ENCODE assay signal across 1 cellular context in the genomic region with DNA sequence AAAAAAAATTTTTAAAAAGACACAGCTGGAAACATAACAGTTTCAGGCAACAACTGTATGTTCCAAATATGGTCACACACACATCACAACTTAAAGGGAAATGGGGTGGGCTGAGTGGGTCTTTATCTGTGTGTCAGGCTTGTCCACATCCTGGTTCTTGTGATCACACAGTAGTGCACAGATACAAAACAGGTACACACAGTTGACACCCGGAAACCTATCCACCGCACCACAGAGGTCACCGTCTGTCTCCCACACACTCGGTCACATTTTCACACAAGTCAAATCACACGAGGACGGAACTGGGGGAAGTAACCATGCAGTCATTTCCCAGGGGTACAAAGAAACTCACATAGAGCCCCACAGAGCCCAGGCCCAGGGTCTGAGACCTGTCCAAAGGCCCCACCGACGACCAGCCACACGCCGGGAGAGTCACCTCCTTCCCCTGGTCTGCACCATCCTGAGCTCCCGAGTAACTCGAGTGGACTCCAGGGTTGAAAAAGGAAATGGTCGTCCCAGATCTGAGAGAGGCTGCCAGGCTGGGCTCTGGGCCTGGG.
TF ChIP-seq lines count a peak whose summit lies in the region.

No MANE protein-coding gene starts in this region.

TF ChIP-seq in K562, 482 proteins besides CTCF, POLR2A, EP300 and RAD21 (continues in another document):
- TF ChIP-seq ZNF212 (CRISPR knock-in tag; IDR thresholded peaks at IDR 0.05) (no peak), LCOR (CRISPR knock-in tag; IDR thresholded peaks at IDR 0.05) (no peak), KAT8 (IDR thresholded peaks at IDR 0.05; ENCODE audit: low read depth) (no peak), MAFF (IDR thresholded peaks at IDR 0.05; ENCODE audit: low read length) (no peak), TRIM24 (IDR thresholded peaks at IDR 0.05) (no peak), XRCC5 (IDR thresholded peaks at IDR 0.05; ENCODE audit: low read depth, low read length) (no peak), RBM34 (IDR thresholded peaks at IDR 0.05; ENCODE audit: borderline replicate concordance, insufficient read depth, low read length) (no peak), ZEB2 (IDR thresholded peaks at IDR 0.05) (no peak), SRSF3 (IDR thresholded peaks at IDR 0.05; ENCODE audit: insufficient read depth, low read length) (no peak), MTA1 (IDR thresholded peaks at IDR 0.05; ENCODE audit: borderline replicate concordance) (no peak), ZC3H8 (IDR thresholded peaks at IDR 0.05) (no peak), SETDB1 (IDR thresholded peaks at IDR 0.05; ENCODE audit: low read length) (no peak), SAFB2 (IDR thresholded peaks at IDR 0.05; ENCODE audit: borderline replicate concordance, low read depth, low read length, severe bottlenecking) (no peak), ZNF584 (CRISPR knock-in tag; IDR thresholded peaks at IDR 0.05; ENCODE audit: low read depth) (no peak), SIRT6 (IDR thresholded peaks at IDR 0.05; ENCODE audit: low read depth, low read length) (no peak), IRF1 (CRISPR knock-in tag; IDR thresholded peaks at IDR 0.05; ENCODE audit: borderline replicate concordance) (no peak), RCOR1 (IDR thresholded peaks at IDR 0.05; ENCODE audit: borderline replicate concordance in 1 of 2, low read depth in 2 of 2, low read length in 2 of 2) (0 out of 4 replicates have a peak, but pooled peaks of 1 of the 2 experiments have one; percentile 8), DMBX1 (CRISPR knock-in tag; IDR thresholded peaks at IDR 0.05; ENCODE audit: borderline replicate concordance) (no peak), ZNF639 (CRISPR knock-in tag; conservative IDR thresholded peaks at IDR 0.05 in 1 of 2, IDR thresholded peaks at IDR 0.05 in 1 of 2) (peak in 1 of 2 experiments; percentile 58; a peak in 1 of 4 replicates), MCM7 (IDR thresholded peaks at IDR 0.05) (no peak), MEIS2 (IDR thresholded peaks at IDR 0.05; ENCODE audit: partially characterized antibody) (peak; percentile 6), RUNX1 (IDR thresholded peaks at IDR 0.05; ENCODE audit: low read depth) (no peak), KHSRP (IDR thresholded peaks at IDR 0.05) (no peak), ZNF77 (CRISPR knock-in tag; IDR thresholded peaks at IDR 0.05) (no peak), KDM2B (CRISPR knock-in tag; IDR thresholded peaks at IDR 0.05) (no peak), NR2C2 (CRISPR knock-in tag; IDR thresholded peaks at IDR 0.05) (no peak), NR2C2 (tag; IDR thresholded peaks at IDR 0.05) (peak; percentile 39; the same call in 1 of the 2 replicates), CTCFL (IDR thresholded peaks at IDR 0.05; ENCODE audit: borderline replicate concordance, insufficient read depth, low read depth, low read length, poor library complexity, severe bottlenecking) (no peak), SP1 (CRISPR knock-in tag; IDR thresholded peaks at IDR 0.05) (no peak), MCM3 (IDR thresholded peaks at IDR 0.05) (no peak), CHD4 (IDR thresholded peaks at IDR 0.05; ENCODE audit: insufficient read depth, insufficient replicate concordance, low read depth, low read length, poor library complexity, severe bottlenecking) (no peak), POLR2H (tag; IDR thresholded peaks at IDR 0.05; ENCODE audit: low read depth) (no peak), ELF2 (CRISPR knock-in tag; IDR thresholded peaks at IDR 0.05) (no peak), CBX5 (IDR thresholded peaks at IDR 0.05; ENCODE audit: borderline replicate concordance, low read depth) (no peak), SPI1 (IDR thresholded peaks at IDR 0.05; ENCODE audit: borderline replicate concordance, low read depth, low read length) (0 out of 2 replicates have a peak, but pooled peaks have one; percentile 11), COPS2 (conservative IDR thresholded peaks at IDR 0.05) (no peak), ARID2 (IDR thresholded peaks at IDR 0.05) (no peak), BCOR (IDR thresholded peaks at IDR 0.05) (no peak), ZNF184 (CRISPR knock-in tag; IDR thresholded peaks at IDR 0.05) (no peak), CTBP1 (IDR thresholded peaks at IDR 0.05; ENCODE audit: borderline replicate concordance) (no peak), ZFP1 (CRISPR knock-in tag; IDR thresholded peaks at IDR 0.05) (no peak), ASH1L (IDR thresholded peaks at IDR 0.05; ENCODE audit: borderline replicate concordance, low read depth, partially characterized antibody) (no peak), PCBP1 (IDR thresholded peaks at IDR 0.05; ENCODE audit: low read depth, low read length, poor library complexity, severe bottlenecking) (no peak), PREB (CRISPR knock-in tag; IDR thresholded peaks at IDR 0.05) (no peak)
- TF ChIP-seq, protein P1, sequence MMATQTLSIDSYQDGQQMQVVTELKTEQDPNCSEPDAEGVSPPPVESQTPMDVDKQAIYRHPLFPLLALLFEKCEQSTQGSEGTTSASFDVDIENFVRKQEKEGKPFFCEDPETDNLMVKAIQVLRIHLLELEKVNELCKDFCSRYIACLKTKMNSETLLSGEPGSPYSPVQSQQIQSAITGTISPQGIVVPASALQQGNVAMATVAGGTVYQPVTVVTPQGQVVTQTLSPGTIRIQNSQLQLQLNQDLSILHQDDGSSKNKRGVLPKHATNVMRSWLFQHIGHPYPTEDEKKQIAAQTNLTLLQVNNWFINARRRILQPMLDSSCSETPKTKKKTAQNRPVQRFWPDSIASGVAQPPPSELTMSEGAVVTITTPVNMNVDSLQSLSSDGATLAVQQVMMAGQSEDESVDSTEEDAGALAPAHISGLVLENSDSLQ (IDR thresholded peaks at IDR 0.05) = no peak
- TF ChIP-seq, protein P2, sequence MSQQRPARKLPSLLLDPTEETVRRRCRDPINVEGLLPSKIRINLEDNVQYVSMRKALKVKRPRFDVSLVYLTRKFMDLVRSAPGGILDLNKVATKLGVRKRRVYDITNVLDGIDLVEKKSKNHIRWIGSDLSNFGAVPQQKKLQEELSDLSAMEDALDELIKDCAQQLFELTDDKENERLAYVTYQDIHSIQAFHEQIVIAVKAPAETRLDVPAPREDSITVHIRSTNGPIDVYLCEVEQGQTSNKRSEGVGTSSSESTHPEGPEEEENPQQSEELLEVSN (IDR thresholded peaks at IDR 0.05; ENCODE audit: borderline replicate concordance in 1 of 2, extremely low read depth in 1 of 2, insufficient read depth in 1 of 2, insufficient read length in 1 of 2, low read depth in 1 of 2, low read length in 1 of 2, poor library complexity in 1 of 2, severe bottlenecking in 1 of 2) = peak in 1 of 2 experiments; percentile 65
- TF ChIP-seq, protein P3, sequence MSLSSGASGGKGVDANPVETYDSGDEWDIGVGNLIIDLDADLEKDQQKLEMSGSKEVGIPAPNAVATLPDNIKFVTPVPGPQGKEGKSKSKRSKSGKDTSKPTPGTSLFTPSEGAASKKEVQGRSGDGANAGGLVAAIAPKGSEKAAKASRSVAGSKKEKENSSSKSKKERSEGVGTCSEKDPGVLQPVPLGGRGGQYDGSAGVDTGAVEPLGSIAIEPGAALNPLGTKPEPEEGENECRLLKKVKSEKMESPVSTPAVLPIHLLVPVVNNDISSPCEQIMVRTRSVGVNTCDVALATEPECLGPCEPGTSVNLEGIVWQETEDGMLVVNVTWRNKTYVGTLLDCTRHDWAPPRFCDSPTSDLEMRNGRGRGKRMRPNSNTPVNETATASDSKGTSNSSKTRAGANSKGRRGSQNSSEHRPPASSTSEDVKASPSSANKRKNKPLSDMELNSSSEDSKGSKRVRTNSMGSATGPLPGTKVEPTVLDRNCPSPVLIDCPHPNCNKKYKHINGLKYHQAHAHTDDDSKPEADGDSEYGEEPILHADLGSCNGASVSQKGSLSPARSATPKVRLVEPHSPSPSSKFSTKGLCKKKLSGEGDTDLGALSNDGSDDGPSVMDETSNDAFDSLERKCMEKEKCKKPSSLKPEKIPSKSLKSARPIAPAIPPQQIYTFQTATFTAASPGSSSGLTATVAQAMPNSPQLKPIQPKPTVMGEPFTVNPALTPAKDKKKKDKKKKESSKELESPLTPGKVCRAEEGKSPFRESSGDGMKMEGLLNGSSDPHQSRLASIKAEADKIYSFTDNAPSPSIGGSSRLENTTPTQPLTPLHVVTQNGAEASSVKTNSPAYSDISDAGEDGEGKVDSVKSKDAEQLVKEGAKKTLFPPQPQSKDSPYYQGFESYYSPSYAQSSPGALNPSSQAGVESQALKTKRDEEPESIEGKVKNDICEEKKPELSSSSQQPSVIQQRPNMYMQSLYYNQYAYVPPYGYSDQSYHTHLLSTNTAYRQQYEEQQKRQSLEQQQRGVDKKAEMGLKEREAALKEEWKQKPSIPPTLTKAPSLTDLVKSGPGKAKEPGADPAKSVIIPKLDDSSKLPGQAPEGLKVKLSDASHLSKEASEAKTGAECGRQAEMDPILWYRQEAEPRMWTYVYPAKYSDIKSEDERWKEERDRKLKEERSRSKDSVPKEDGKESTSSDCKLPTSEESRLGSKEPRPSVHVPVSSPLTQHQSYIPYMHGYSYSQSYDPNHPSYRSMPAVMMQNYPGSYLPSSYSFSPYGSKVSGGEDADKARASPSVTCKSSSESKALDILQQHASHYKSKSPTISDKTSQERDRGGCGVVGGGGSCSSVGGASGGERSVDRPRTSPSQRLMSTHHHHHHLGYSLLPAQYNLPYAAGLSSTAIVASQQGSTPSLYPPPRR (CRISPR knock-in tag; IDR thresholded peaks at IDR 0.05; ENCODE audit: borderline replicate concordance) = no peak
- TF ChIP-seq, protein P4, sequence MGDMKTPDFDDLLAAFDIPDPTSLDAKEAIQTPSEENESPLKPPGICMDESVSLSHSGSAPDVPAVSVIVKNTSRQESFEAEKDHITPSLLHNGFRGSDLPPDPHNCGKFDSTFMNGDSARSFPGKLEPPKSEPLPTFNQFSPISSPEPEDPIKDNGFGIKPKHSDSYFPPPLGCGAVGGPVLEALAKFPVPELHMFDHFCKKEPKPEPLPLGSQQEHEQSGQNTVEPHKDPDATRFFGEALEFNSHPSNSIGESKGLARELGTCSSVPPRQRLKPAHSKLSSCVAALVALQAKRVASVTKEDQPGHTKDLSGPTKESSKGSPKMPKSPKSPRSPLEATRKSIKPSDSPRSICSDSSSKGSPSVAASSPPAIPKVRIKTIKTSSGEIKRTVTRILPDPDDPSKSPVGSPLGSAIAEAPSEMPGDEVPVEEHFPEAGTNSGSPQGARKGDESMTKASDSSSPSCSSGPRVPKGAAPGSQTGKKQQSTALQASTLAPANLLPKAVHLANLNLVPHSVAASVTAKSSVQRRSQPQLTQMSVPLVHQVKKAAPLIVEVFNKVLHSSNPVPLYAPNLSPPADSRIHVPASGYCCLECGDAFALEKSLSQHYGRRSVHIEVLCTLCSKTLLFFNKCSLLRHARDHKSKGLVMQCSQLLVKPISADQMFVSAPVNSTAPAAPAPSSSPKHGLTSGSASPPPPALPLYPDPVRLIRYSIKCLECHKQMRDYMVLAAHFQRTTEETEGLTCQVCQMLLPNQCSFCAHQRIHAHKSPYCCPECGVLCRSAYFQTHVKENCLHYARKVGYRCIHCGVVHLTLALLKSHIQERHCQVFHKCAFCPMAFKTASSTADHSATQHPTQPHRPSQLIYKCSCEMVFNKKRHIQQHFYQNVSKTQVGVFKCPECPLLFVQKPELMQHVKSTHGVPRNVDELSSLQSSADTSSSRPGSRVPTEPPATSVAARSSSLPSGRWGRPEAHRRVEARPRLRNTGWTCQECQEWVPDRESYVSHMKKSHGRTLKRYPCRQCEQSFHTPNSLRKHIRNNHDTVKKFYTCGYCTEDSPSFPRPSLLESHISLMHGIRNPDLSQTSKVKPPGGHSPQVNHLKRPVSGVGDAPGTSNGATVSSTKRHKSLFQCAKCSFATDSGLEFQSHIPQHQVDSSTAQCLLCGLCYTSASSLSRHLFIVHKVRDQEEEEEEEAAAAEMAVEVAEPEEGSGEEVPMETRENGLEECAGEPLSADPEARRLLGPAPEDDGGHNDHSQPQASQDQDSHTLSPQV (IDR thresholded peaks at IDR 0.05) = peak; percentile 89
- TF ChIP-seq, protein P5, sequence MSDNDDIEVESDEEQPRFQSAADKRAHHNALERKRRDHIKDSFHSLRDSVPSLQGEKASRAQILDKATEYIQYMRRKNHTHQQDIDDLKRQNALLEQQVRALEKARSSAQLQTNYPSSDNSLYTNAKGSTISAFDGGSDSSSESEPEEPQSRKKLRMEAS (CRISPR knock-in tag; IDR thresholded peaks at IDR 0.05) = peak; percentile 53; the same call in 1 of the 2 replicates
